8 cellular contexts compared by ENCODE assay signal in the genomic region with DNA sequence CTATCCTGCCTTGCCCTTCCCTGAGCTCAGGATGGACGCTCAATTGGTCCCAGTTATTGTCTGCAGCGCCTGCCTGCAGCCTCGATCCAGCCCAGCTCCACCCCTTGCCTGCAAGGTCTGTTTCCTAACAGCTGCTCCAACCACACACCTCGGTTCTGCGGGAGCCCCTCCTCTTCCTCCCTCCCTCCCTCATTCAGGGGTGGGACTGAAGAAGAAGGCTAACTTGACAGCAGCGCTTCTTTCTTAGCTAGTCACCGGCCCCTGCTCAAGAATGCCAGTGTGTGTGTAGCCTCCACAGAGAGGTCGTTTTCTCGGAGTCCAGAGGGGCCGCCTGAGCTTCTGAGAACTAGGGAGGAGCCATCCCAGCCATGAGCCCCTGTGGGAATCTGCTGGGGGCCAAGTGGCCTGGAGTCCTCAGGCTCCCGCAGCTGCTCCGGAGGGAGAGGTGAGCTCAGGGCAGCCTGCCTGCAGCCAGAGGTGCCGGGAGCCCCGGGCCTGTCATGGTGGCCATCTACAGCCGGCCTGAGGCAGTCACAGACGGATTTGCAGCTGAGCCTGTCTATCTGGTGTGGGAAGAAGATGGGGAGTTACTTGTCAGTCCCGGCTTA. TPM values are rescaled to one million over a fixed set of nuclear protein-coding genes. Genes with fewer than 3 reads are reported as not detected.
DNase-seq lines count a peak whose midpoint lies in the region; ATAC-seq and TF ChIP-seq lines count a peak whose summit lies in the region.

No MANE protein-coding gene starts in this region.

- no peak for TF ChIP-seq CTCF in mucosa of descending colon (IDR thresholded peaks at IDR 0.05)

- no peaks in the 10 kb centered on the region for H3K9me3 ChIP-seq in mucosa of descending colon

- DNase-seq in EH (ENCODE audit: low read depth) (peak; percentile 96), NOMO-1 (lab: John Stamatoyannopoulos, UW; ENCODE audit: unreplicated experiment in 2 of 2) (peak; percentile 42 to 52), activated T-cell treated with anti-CD3 and anti-CD28 coated beads for 48 hours (ENCODE audit: low read depth) (peak; percentile 42), epidermal melanocyte (ENCODE audit: insufficient read length, low spot score) (peak; percentile 88), mucosa of descending colon (peak; percentile 60 to 64 (median 60))
- DNase-seq in stimulated activated CD8-positive, alpha-beta memory T cell treated with anti-CD3 and anti-CD28 coated beads, Interleukin-15, amount 100 ng/mL, for 1 hour (ENCODE audit: low read depth): peak; percentile 37

- no peak overlapping the region for H3K4me3 ChIP-seq in mucosa of descending colon

- intact Hi-C loops in mucosa of descending colon (cut with DNase I, micrococcal nuclease): no loop called here

- H3K36me3 ChIP-seq in mucosa of descending colon (ENCODE audit: low read depth): no peaks in the 10 kb centered on the region

- ATAC-seq in mucosa of descending colon (peak; percentile 81), HG03139 (IDR thresholded peaks at IDR 0.05; ENCODE audit: unreplicated experiment) (no peak), HG02798 (IDR thresholded peaks at IDR 0.05; ENCODE audit: poor library complexity, unreplicated experiment) (no peak)

- peaks cover 41% of the 10 kb centered on the region for H3K4me1 ChIP-seq in mucosa of descending colon (ENCODE audit: low read depth)

RNA-seq across cellular contexts. Expression of gene LIMK2, which starts 36.1 kb away (rescaled TPM):
- 100 to 1,000 TPM in 2 of 3 donors, 10 to 100 TPM in 1; 76.7 to 137 (median 120) TPM for total RNA-seq in mucosa of descending colon

RNA-seq across cellular contexts. Expression of gene PIK3IP1, which starts 44.0 kb away (rescaled TPM):
- total RNA-seq in mucosa of descending colon: 10 to 100 TPM; 17.1 to 24.7 (median 22.8) TPM

Comparison
In these comparisons a context has a peak if more than half of its experiments do, and no peak if none do; other contexts are left out.
1. DNase-seq: peak in every context shown above with its lines; median percentile 96 in EH; 88 in epidermal melanocyte; 60 in mucosa of descending colon; 47 in NOMO-1; 42 in activated T-cell treated with anti-CD3 and anti-CD28 coated beads for 48 hours; 37 in stimulated activated CD8-positive, alpha-beta memory T cell treated with anti-CD3 and anti-CD28 coated beads, Interleukin-15, amount 100 ng/mL, for 1 hour.